In the genomic region with DNA sequence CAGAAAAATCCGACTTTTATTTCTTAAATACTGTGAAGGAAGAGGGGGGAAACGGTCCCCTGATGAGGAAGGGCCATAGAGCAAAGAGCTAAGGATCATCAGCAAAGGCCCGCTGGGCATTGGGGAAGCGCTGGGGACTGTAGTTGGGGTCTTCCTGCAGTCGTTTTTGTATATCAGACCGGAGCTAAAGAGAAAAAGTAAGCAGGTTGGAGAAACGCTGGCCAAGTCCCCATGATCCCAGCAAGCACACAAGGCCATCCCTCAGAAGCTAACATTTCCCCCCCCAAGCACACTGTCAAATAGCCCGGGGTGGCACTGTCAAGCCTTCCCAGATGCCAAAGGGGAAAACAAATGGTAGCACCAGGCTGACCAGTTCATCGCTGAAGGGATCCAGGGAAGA, we compare ENCODE assay signal across 18 cellular contexts. TPM values are rescaled to one million over a fixed set of nuclear protein-coding genes. Genes with fewer than 3 reads are reported as not detected.
DNase-seq lines count a peak whose midpoint lies in the region; TF ChIP-seq lines count a peak whose summit lies in the region.
"Had no signal": no experiment of that assay in that cellular context is flagged by ENCODE, and none has a peak within 500 bp of the region (broad histone marks: within the 10 kb centered on the region; RNA-seq: fewer than 3 reads in every experiment).

No MANE protein-coding gene starts in this region.

- no peak overlapping the region for H2AFZ ChIP-seq in ACC112 (ENCODE audit: low read length, unreplicated experiment)
- H2AFZ ChIP-seq in H9 (ENCODE audit: low read length), result no peak overlapping the region
- H2AFZ ChIP-seq: neural progenitor cell had no signal

- H4K91ac ChIP-seq in H9 (ENCODE audit: insufficient read length, low read depth, low read length), result no peak overlapping the region

- H3K4ac ChIP-seq in H9 (ENCODE audit: low read depth, low read length), result no peak overlapping the region

- no peak overlapping the region for H2BK120ac ChIP-seq in H9 (ENCODE audit: low read depth, low read length, poor library complexity, severe bottlenecking)

- H4K20me1 ChIP-seq in H9 (ENCODE audit: control insufficient read depth, insufficient read depth, insufficient read length), result peaks cover 2% of the 10 kb centered on the region

- H3K18ac ChIP-seq in H9 (ENCODE audit: insufficient read length, low read depth, low read length), result no peak overlapping the region

- H3K4me2 ChIP-seq in H9 (ENCODE audit: insufficient read depth, insufficient read length, low read length), result no peak overlapping the region
- H3K4me2 ChIP-seq: neural progenitor cell had no signal

- no peaks in the 10 kb centered on the region for H3K9me3 ChIP-seq in H9 (ENCODE audit: control insufficient read depth, low read depth, low read length)
- H3K9me3 ChIP-seq in colonic mucosa, result no peaks in the 10 kb centered on the region
- H3K9me3 ChIP-seq: Peyer's patch, thoracic aorta had no signal

- H3K4me1 Mint-ChIP-seq in H9, result no peaks in the 10 kb centered on the region
- H3K4me1 Mint-ChIP-seq in activated CD4-positive, alpha-beta memory T cell treated with anti-CD3 and anti-CD28 coated beads, Interleukin-2, amount 10 ng/mL, durations not matched to agents 7 days and 5 days, result peaks cover 8% of the 10 kb centered on the region
- no peaks in the 10 kb centered on the region for H3K4me1 Mint-ChIP-seq in mesothelial cell of epicardium
- H3K4me1 Mint-ChIP-seq: neural progenitor cell had no signal

- no peak overlapping the region for H3K56ac ChIP-seq in H9 (ENCODE audit: insufficient read length, low read depth, low read length)

- H2AK5ac ChIP-seq in H9 (ENCODE audit: insufficient read length, low read length), result no peak overlapping the region

- H3K79me1 ChIP-seq in H9 (ENCODE audit: insufficient read depth, low read depth, low read length, poor library complexity, severe bottlenecking), result no peaks in the 10 kb centered on the region

- H3K23me2 ChIP-seq in H9 (ENCODE audit: insufficient read length, low read depth, low read length, poor library complexity, severe bottlenecking), result no peaks in the 10 kb centered on the region

- no peak overlapping the region for H2BK5ac ChIP-seq in H9 (ENCODE audit: insufficient read length, low read length)

- DNase-seq in H9, result no peak
- DNase-seq in activated CD4-positive, alpha-beta memory T cell treated with anti-CD3 and anti-CD28 coated beads, Interleukin-2, amount 10 ng/mL, durations not matched to agents 7 days and 5 days, result no peak
- DNase-seq in mesothelial cell of epicardium (ENCODE audit: low spot score in 2 of 2, unreplicated experiment in 2 of 2), result no peak
- no peak for DNase-seq in HUDEP-2 (lab: John Stamatoyannopoulos, UW; ENCODE audit: unreplicated experiment in 76 of 76)
- no peak for DNase-seq in colonic mucosa
- no peak for DNase-seq in COLO829 (ENCODE audit: low spot score)
- DNase-seq in stimulated activated CD4-positive, alpha-beta T cell treated with anti-CD3 and anti-CD28 coated beads, Interleukin-2, amount 100 ng/mL, for 24 hours, result no peak
- DNase-seq: activated naive CD4-positive, alpha-beta T cell treated with anti-CD3 and anti-CD28 coated beads, Interleukin-2, amount 50 U/mL, for 16 hours; COR-L47; effector memory CD4-positive, alpha-beta T cell; H7; MM.1S; NCI-H2107; Peyer's patch had no signal

- no peak overlapping the region for H2BK12ac ChIP-seq in H9 (ENCODE audit: insufficient read length, low read depth, low read length)

- H3K9ac ChIP-seq in H9 (ENCODE audit: extremely low read depth, insufficient read length, low read length) (no peak overlapping the region), colonic mucosa (ENCODE audit: low read depth in 2 of 2, low read length in 2 of 2) (no peak overlapping the region)
- H3K9ac ChIP-seq: neural progenitor cell had no signal

- H3K36me3 Mint-ChIP-seq in H9 (ENCODE audit: insufficient read depth in 1 of 3, low read depth in 3 of 3) (peaks cover 46 to 89% (median 82%) of the 10 kb centered on the region in 3 experiments), mesothelial cell of epicardium (peaks cover 35% of the 10 kb centered on the region)
- H3K36me3 Mint-ChIP-seq in activated CD4-positive, alpha-beta memory T cell treated with anti-CD3 and anti-CD28 coated beads, Interleukin-2, amount 10 ng/mL, durations not matched to agents 7 days and 5 days (ENCODE audit: low read depth), result peaks cover 70% of the 10 kb centered on the region

- TF ChIP-seq CTCF in H9 (conservative IDR thresholded peaks at IDR 0.05) (no peak), mesothelial cell of epicardium (IDR thresholded peaks at IDR 0.05; ENCODE audit: unreplicated experiment) (no peak), colonic mucosa (IDR thresholded peaks at IDR 0.05) (no peak)

- no peaks in the 10 kb centered on the region for H3K27me3 Mint-ChIP-seq in H9 (ENCODE audit: low read depth)
- H3K27me3 Mint-ChIP-seq in activated CD4-positive, alpha-beta memory T cell treated with anti-CD3 and anti-CD28 coated beads, Interleukin-2, amount 10 ng/mL, durations not matched to agents 7 days and 5 days, result no peaks in the 10 kb centered on the region
- no peaks in the 10 kb centered on the region for H3K27me3 Mint-ChIP-seq in mesothelial cell of epicardium (ENCODE audit: low read depth)

- POLR2A ChIA-PET in activated CD4-positive, alpha-beta memory T cell treated with anti-CD3 and anti-CD28 coated beads, Interleukin-2, amount 10 ng/mL, durations not matched to agents 7 days and 5 days (lab: Charles Lee), result interaction anchor here (0.8 to 3.4 kb wide), 4 partner anchors 8 to 17 kb away, joined by 3 to 17 read pairs (median 10); partner anchors contain the start of gene BAG6

- H3K23ac ChIP-seq in H9 (ENCODE audit: insufficient read length, low read depth, low read length), result no peak overlapping the region

- H3K79me2 ChIP-seq in ACC112 (ENCODE audit: control insufficient read depth, insufficient read depth, low read length, unreplicated experiment), result no peaks in the 10 kb centered on the region
- H3K79me2 ChIP-seq in H9 (ENCODE audit: insufficient read depth, low read length), result no peaks in the 10 kb centered on the region

- H3K27ac ChIP-seq in ACC112 (ENCODE audit: low read depth, low read length) (peak overlapping the region; percentile 73), H9 (ENCODE audit: insufficient read length, low read depth, low read length) (no peak overlapping the region), colonic mucosa (no peak overlapping the region)
- H3K27ac ChIP-seq: neural progenitor cell, Peyer's patch, thoracic aorta had no signal

- H3K4me3 ChIP-seq in ACC112 (ENCODE audit: low read depth, low read length) (no peak overlapping the region), colonic mucosa (no peak overlapping the region)
- H3K4me3 ChIP-seq: neural progenitor cell, Peyer's patch, thoracic aorta had no signal

- H3K27ac Mint-ChIP-seq in H9, result peak overlapping the region in 2 of 3 experiments; percentile 25 to 91; a peak in 2 of 7 replicates
- peak overlapping the region; percentile 18 for H3K27ac Mint-ChIP-seq in activated CD4-positive, alpha-beta memory T cell treated with anti-CD3 and anti-CD28 coated beads, Interleukin-2, amount 10 ng/mL, durations not matched to agents 7 days and 5 days
- H3K27ac Mint-ChIP-seq in mesothelial cell of epicardium, result peak overlapping the region; percentile 72
- H3K27ac Mint-ChIP-seq: neural progenitor cell had no signal

- H3K36me3 ChIP-seq in ACC112 (ENCODE audit: insufficient read depth, low read length) (peaks cover 21% of the 10 kb centered on the region; the same call in 1 of the 2 replicates), colonic mucosa (peaks cover 33% of the 10 kb centered on the region)

- no CpG with 5 or more reads among the region's 9 CpGs for WGBS in H9 (ENCODE audit: extremely low coverage, insufficient read length, low lambda C conversion rate)

- CTCF ChIA-PET in activated CD4-positive, alpha-beta memory T cell treated with anti-CD3 and anti-CD28 coated beads, Interleukin-2, amount 10 ng/mL, durations not matched to agents 7 days and 5 days (lab: Charles Lee), result no interaction called here

- H3K9me3 Mint-ChIP-seq in H9 (no peaks in the 10 kb centered on the region), mesothelial cell of epicardium (no peaks in the 10 kb centered on the region)
- no peaks in the 10 kb centered on the region for H3K9me3 Mint-ChIP-seq in activated CD4-positive, alpha-beta memory T cell treated with anti-CD3 and anti-CD28 coated beads, Interleukin-2, amount 10 ng/mL, durations not matched to agents 7 days and 5 days
- H3K9me3 Mint-ChIP-seq: neural progenitor cell had no signal

- no peak overlapping the region for H4K8ac ChIP-seq in H9 (replicated peaks; ENCODE audit: insufficient read length, low read depth, low read length)

- intact Hi-C loops in colonic mucosa (cut with DNase I), result no loop called here

- H3K4me3 Mint-ChIP-seq in H9 (no peak overlapping the region), mesothelial cell of epicardium (no peak overlapping the region)
- no peak overlapping the region for H3K4me3 Mint-ChIP-seq in activated CD4-positive, alpha-beta memory T cell treated with anti-CD3 and anti-CD28 coated beads, Interleukin-2, amount 10 ng/mL, durations not matched to agents 7 days and 5 days
- H3K4me3 Mint-ChIP-seq: neural progenitor cell had no signal

- H2BK20ac ChIP-seq in H9 (ENCODE audit: low read depth, low read length, poor library complexity, severe bottlenecking), result no peak overlapping the region

- no peak overlapping the region for H2BK15ac ChIP-seq in H9 (ENCODE audit: low read depth, low read length)

- no peak overlapping the region for H3K14ac ChIP-seq in H9 (ENCODE audit: insufficient read depth, low read length)

- H3K27me3 ChIP-seq in ACC112 (ENCODE audit: insufficient read depth, low read length) (no peaks in the 10 kb centered on the region), H9 (ENCODE audit: insufficient read depth, low read length) (no peaks in the 10 kb centered on the region), colonic mucosa (no peaks in the 10 kb centered on the region)
- H3K27me3 ChIP-seq: neural progenitor cell, Peyer's patch had no signal

- H3T11ph ChIP-seq in H9 (ENCODE audit: low read length), result no peak overlapping the region

- H4K5ac ChIP-seq in H9 (ENCODE audit: insufficient read length, low read depth, low read length), result no peak overlapping the region

- H3K4me1 ChIP-seq in ACC112 (ENCODE audit: control insufficient read depth, insufficient read depth, low read length, unreplicated experiment) (peaks cover 12% of the 10 kb centered on the region), H9 (ENCODE audit: insufficient read depth, low read length) (no peaks in the 10 kb centered on the region), colonic mucosa (no peaks in the 10 kb centered on the region)
- H3K4me1 ChIP-seq: neural progenitor cell, Peyer's patch had no signal

RNA-seq across cellular contexts. Expression of gene BAG6, which starts 13.4 kb away (rescaled TPM):
- total RNA-seq in H9 (2021), result 415 and 417 TPM in 2 replicates
- 100 to 1,000 TPM; 275 to 282 TPM for total RNA-seq in activated CD4-positive, alpha-beta memory T cell treated with anti-CD3 and anti-CD28 coated beads, Interleukin-2, amount 10 ng/mL, durations not matched to agents 7 days and 5 days
- total RNA-seq in mesothelial cell of epicardium, result 327 to 338 TPM (median 338 TPM) in 3 replicates
- 100 to 1,000 TPM; 266 to 337 TPM for total RNA-seq in colonic mucosa

RNA-seq across cellular contexts. Expression of gene APOM, which starts 16.7 kb away (rescaled TPM):
- total RNA-seq in H9 (2021) (3.6 and 3.9 TPM in 2 replicates), mesothelial cell of epicardium (2.4 to 3.4 TPM (median 3.1 TPM) in 3 replicates), colonic mucosa (1 to 10 TPM; 1.6 to 2.4 TPM)
- 1 to 10 TPM; 2.9 to 3.6 TPM for total RNA-seq in activated CD4-positive, alpha-beta memory T cell treated with anti-CD3 and anti-CD28 coated beads, Interleukin-2, amount 10 ng/mL, durations not matched to agents 7 days and 5 days

RNA-seq across cellular contexts. Expression of gene PRRC2A, which starts 18.5 kb away (rescaled TPM):
- total RNA-seq in H9 (2021) (381 and 383 TPM in 2 replicates), mesothelial cell of epicardium (273 to 290 TPM (median 288 TPM) in 3 replicates), colonic mucosa (100 to 1,000 TPM; 107 to 171 TPM)
- 100 to 1,000 TPM; 215 to 222 TPM for total RNA-seq in activated CD4-positive, alpha-beta memory T cell treated with anti-CD3 and anti-CD28 coated beads, Interleukin-2, amount 10 ng/mL, durations not matched to agents 7 days and 5 days

RNA-seq across cellular contexts. Expression of gene C6orf47, which starts 21.5 kb away (rescaled TPM):
- 18.4 and 19.0 TPM in 2 replicates for total RNA-seq in H9 (2021)
- total RNA-seq in activated CD4-positive, alpha-beta memory T cell treated with anti-CD3 and anti-CD28 coated beads, Interleukin-2, amount 10 ng/mL, durations not matched to agents 7 days and 5 days, result 10 to 100 TPM; 26.4 to 26.7 TPM
- total RNA-seq in mesothelial cell of epicardium, result 19.0 to 19.3 TPM (median 19.2 TPM) in 3 replicates
- 10 to 100 TPM; 28.3 to 32.8 TPM for total RNA-seq in colonic mucosa

RNA-seq across cellular contexts. Expression of gene AIF1, which starts 24.0 kb away (rescaled TPM):
- 3.2 and 4.2 TPM in 2 replicates for total RNA-seq in H9 (2021)
- 10 to 100 TPM; 11.3 to 11.7 TPM for total RNA-seq in activated CD4-positive, alpha-beta memory T cell treated with anti-CD3 and anti-CD28 coated beads, Interleukin-2, amount 10 ng/mL, durations not matched to agents 7 days and 5 days
- 5.1 to 6.0 TPM (median 5.1 TPM) in 3 replicates for total RNA-seq in mesothelial cell of epicardium
- total RNA-seq in colonic mucosa, result 10 to 100 TPM in 1 of 2 donors, 1 to 10 TPM in 1; 5.0 to 20.7 TPM
- total RNA-seq: HT1080 had no signal

Comparison
In these comparisons a context has a peak if more than half of its experiments do, and no peak if none do; other contexts are left out.
1. H3K27ac Mint-ChIP-seq: peak in every context shown above with its lines; median percentile 72 in mesothelial cell of epicardium; 58 in H9; 18 in activated CD4-positive, alpha-beta memory T cell treated with anti-CD3 and anti-CD28 coated beads, Interleukin-2, amount 10 ng/mL, durations not matched to agents 7 days and 5 days.